8 cellular contexts compared by ENCODE assay signal in genomic region chr19:45152504-45153338, GRCh38. TPM values are rescaled to one million over a fixed set of nuclear protein-coding genes. Genes with fewer than 3 reads are reported as not detected.
DNase-seq lines count a peak whose midpoint lies in the region; ATAC-seq, FAIRE-seq and TF ChIP-seq lines count a peak whose summit lies in the region.

No MANE protein-coding gene starts in this region.

- H3K27me3 Mint-ChIP-seq in chondrocyte (ENCODE audit: low read depth), result no peaks in the 10 kb centered on the region
- peaks cover 39 to 52% of the 10 kb centered on the region in 2 donors for H3K27me3 Mint-ChIP-seq in stimulated activated naive B cell treated with anti-CD40 and anti-IgM and Interleukin-4, amounts not matched to agents 10 μg/mL and 1 μg/mL and 100 μg/mL, for 72 hours

- H3K4me1 Mint-ChIP-seq in chondrocyte (ENCODE audit: low read depth), result peaks cover 15% of the 10 kb centered on the region
- peaks cover 17 to 29% of the 10 kb centered on the region in 2 donors for H3K4me1 Mint-ChIP-seq in stimulated activated naive B cell treated with anti-CD40 and anti-IgM and Interleukin-4, amounts not matched to agents 10 μg/mL and 1 μg/mL and 100 μg/mL, for 72 hours

- peaks cover 28% of the 10 kb centered on the region for H3K4me1 ChIP-seq in mesenchymal stem cell (ENCODE audit: control insufficient read depth, insufficient read depth, low read depth, low read length)

- no peak overlapping the region for H3K4me3 Mint-ChIP-seq in chondrocyte (ENCODE audit: unreplicated experiment)
- peak overlapping the region; percentile 72 to 83 for H3K4me3 Mint-ChIP-seq in stimulated activated naive B cell treated with anti-CD40 and anti-IgM and Interleukin-4, amounts not matched to agents 10 μg/mL and 1 μg/mL and 100 μg/mL, for 72 hours

- H2BK12ac ChIP-seq in mesenchymal stem cell (ENCODE audit: low read length in 2 of 2), result no peak overlapping the region

- H3K23ac ChIP-seq in mesenchymal stem cell (ENCODE audit: low read length in 2 of 2), result peak overlapping the region in 1 of 2 experiments; percentile 9

- H2BK120ac ChIP-seq in mesenchymal stem cell (ENCODE audit: low read depth, low read length), result no peak overlapping the region

- 63% methylated on average over 91 of the region's 91 CpGs for WGBS in mesenchymal stem cell

- H4K91ac ChIP-seq in mesenchymal stem cell (ENCODE audit: low read length), result peak overlapping the region; percentile 34

- H3K27ac ChIP-seq in mesenchymal stem cell (ENCODE audit: low read length, poor library complexity, severe bottlenecking), result no peak overlapping the region

- peak overlapping the region; percentile 26 for H3K9ac ChIP-seq in mesenchymal stem cell (ENCODE audit: low read length)

- no peak for TF ChIP-seq POLR2A in H54 (IDR thresholded peaks at IDR 0.05; ENCODE audit: low read depth, low read length)

- no peak overlapping the region for H3K4ac ChIP-seq in mesenchymal stem cell (ENCODE audit: low read depth in 1 of 2, low read length in 2 of 2)

- H3K9me3 Mint-ChIP-seq in chondrocyte (ENCODE audit: low read depth), result no peaks in the 10 kb centered on the region
- peaks cover 0 to 6% of the 10 kb centered on the region in 2 donors for H3K9me3 Mint-ChIP-seq in stimulated activated naive B cell treated with anti-CD40 and anti-IgM and Interleukin-4, amounts not matched to agents 10 μg/mL and 1 μg/mL and 100 μg/mL, for 72 hours

- ATAC-seq in stimulated activated naive B cell treated with anti-CD40 and anti-IgM and Interleukin-4, amounts not matched to agents 10 μg/mL and 1 μg/mL and 100 μg/mL, for 72 hours (replicated peaks), result peak; percentile 55 to 63
- ATAC-seq in GM21423 (IDR thresholded peaks at IDR 0.05; ENCODE audit: unreplicated experiment), result no peak

- H3K4me2 ChIP-seq in mesenchymal stem cell (ENCODE audit: low read length, poor library complexity, severe bottlenecking), result no peak overlapping the region

- H2AFZ ChIP-seq in mesenchymal stem cell (ENCODE audit: low read depth, low read length), result no peak overlapping the region

- H2BK15ac ChIP-seq in mesenchymal stem cell (ENCODE audit: low read depth, poor library complexity, severe bottlenecking), result no peak overlapping the region

- peaks cover 2% of the 10 kb centered on the region for H3K9me3 ChIP-seq in mesenchymal stem cell (ENCODE audit: control insufficient read depth, low read length)

- H4K8ac ChIP-seq in mesenchymal stem cell (ENCODE audit: low read length), result peak overlapping the region; percentile 19

- peaks cover 30 to 39% of the 10 kb centered on the region in 2 experiments for H3K27me3 ChIP-seq in mesenchymal stem cell (ENCODE audit: control insufficient read depth in 1 of 2, insufficient read depth in 1 of 2, low read length in 2 of 2)

- H2BK5ac ChIP-seq in mesenchymal stem cell (ENCODE audit: low read depth, low read length, poor library complexity, severe bottlenecking), result no peak overlapping the region

- peaks cover 5% of the 10 kb centered on the region for H3K36me3 Mint-ChIP-seq in chondrocyte (ENCODE audit: low read depth)
- H3K36me3 Mint-ChIP-seq in stimulated activated naive B cell treated with anti-CD40 and anti-IgM and Interleukin-4, amounts not matched to agents 10 μg/mL and 1 μg/mL and 100 μg/mL, for 72 hours, result peaks cover 8 to 24% of the 10 kb centered on the region in 2 donors

- FAIRE-seq in H54 (lab: Jason Lieb, UNC), result no peak

- no peak overlapping the region for H3K18ac ChIP-seq in mesenchymal stem cell (ENCODE audit: low read depth in 1 of 2, low read length in 2 of 2)

- DNase-seq in EH (ENCODE audit: low read depth), result peak; percentile 43
- DNase-seq in T-helper 22 cell (ENCODE audit: low read depth), result peak; percentile 18
- no peak for DNase-seq in chondrocyte (ENCODE audit: low spot score)
- DNase-seq in mesenchymal stem cell, result no peak
- peak; percentile 23 for DNase-seq in stimulated activated naive B cell treated with anti-CD40 and anti-IgM and Interleukin-4, amounts not matched to agents 10 μg/mL and 1 μg/mL and 100 μg/mL, for 72 hours
- no peak for DNase-seq in H54 (ENCODE audit: insufficient read length, low spot score)
- no peak for DNase-seq in cerebellum (ENCODE audit: low spot score)

- peak overlapping the region in 1 of 2 experiments; percentile 67 for H3K4me3 ChIP-seq in mesenchymal stem cell (ENCODE audit: insufficient read depth in 1 of 2, low read depth in 1 of 2, low read length in 2 of 2)

- peak overlapping the region in 1 of 2 experiments; percentile 69 for H3K14ac ChIP-seq in mesenchymal stem cell (ENCODE audit: low read length in 2 of 2)

- peaks cover 10 to 48% of the 10 kb centered on the region in 2 experiments for H3K36me3 ChIP-seq in mesenchymal stem cell (ENCODE audit: control insufficient read depth in 1 of 2, insufficient read depth in 2 of 2, low read depth in 1 of 2, low read length in 2 of 2)

- no peak overlapping the region for H2AK5ac ChIP-seq in mesenchymal stem cell (ENCODE audit: low read length, severe bottlenecking)

- H3K79me1 ChIP-seq in mesenchymal stem cell (replicated peaks; ENCODE audit: low read length, poor library complexity, severe bottlenecking), result no peaks in the 10 kb centered on the region

- peak; percentile 40 for TF ChIP-seq CTCF in chondrocyte (IDR thresholded peaks at IDR 0.05)

- no peak overlapping the region for H3K27ac Mint-ChIP-seq in chondrocyte (ENCODE audit: unreplicated experiment)
- H3K27ac Mint-ChIP-seq in stimulated activated naive B cell treated with anti-CD40 and anti-IgM and Interleukin-4, amounts not matched to agents 10 μg/mL and 1 μg/mL and 100 μg/mL, for 72 hours, result peak overlapping the region; percentile 80

RNA-seq across cellular contexts. Expression of gene NKPD1, which starts 8.1 kb away (rescaled TPM):
- 0.10 to 0.13 TPM in 2 of 3 replicates, not detected in the other for total RNA-seq in chondrocyte
- polyA plus RNA-seq in mesenchymal stem cell (2013, experiment 1 of 2), result 0.01 TPM
- 0.01 TPM for polyA plus RNA-seq in mesenchymal stem cell (2013, experiment 2 of 2)
- 0.54 TPM for total RNA-seq in cerebellum

RNA-seq across cellular contexts. Expression of gene TRAPPC6A, which starts 25.3 kb away (rescaled TPM):
- total RNA-seq in chondrocyte (12.7 to 15.9 TPM (median 13.7 TPM) in 3 replicates), cerebellum (7.0 TPM)
- 10.9 TPM for polyA plus RNA-seq in mesenchymal stem cell (2013, experiment 1 of 2)
- 10.7 TPM for polyA plus RNA-seq in mesenchymal stem cell (2013, experiment 2 of 2)

RNA-seq across cellular contexts. Expression of gene BLOC1S3, which starts 25.9 kb away (rescaled TPM):
- total RNA-seq in chondrocyte (15.1 to 21.0 TPM (median 17.6 TPM) in 3 replicates), cerebellum (2.5 TPM)
- 12.5 TPM for polyA plus RNA-seq in mesenchymal stem cell (2013, experiment 1 of 2)
- polyA plus RNA-seq in mesenchymal stem cell (2013, experiment 2 of 2), result 12.4 TPM

RNA-seq across cellular contexts. Expression of gene PPP1R37, which starts 59.7 kb away (rescaled TPM):
- total RNA-seq in chondrocyte (23.9 to 30.2 TPM (median 24.0 TPM) in 3 replicates), cerebellum (19.5 TPM)
- 20.4 TPM for polyA plus RNA-seq in mesenchymal stem cell (2013, experiment 1 of 2)
- 21.8 TPM for polyA plus RNA-seq in mesenchymal stem cell (2013, experiment 2 of 2)

Comparison
In these comparisons a context has a peak if more than half of its experiments do, and no peak if none do; other contexts are left out.
1. DNase-seq: peak in EH (single experiment), T-helper 22 cell (single experiment) and stimulated activated naive B cell treated with anti-CD40 and anti-IgM and Interleukin-4, amounts not matched to agents 10 μg/mL and 1 μg/mL and 100 μg/mL, for 72 hours (single experiment); none in chondrocyte (single experiment), mesenchymal stem cell (single experiment), H54 (single experiment) and cerebellum (single experiment).